8 cellular contexts compared by ENCODE assay signal in the genomic region with DNA sequence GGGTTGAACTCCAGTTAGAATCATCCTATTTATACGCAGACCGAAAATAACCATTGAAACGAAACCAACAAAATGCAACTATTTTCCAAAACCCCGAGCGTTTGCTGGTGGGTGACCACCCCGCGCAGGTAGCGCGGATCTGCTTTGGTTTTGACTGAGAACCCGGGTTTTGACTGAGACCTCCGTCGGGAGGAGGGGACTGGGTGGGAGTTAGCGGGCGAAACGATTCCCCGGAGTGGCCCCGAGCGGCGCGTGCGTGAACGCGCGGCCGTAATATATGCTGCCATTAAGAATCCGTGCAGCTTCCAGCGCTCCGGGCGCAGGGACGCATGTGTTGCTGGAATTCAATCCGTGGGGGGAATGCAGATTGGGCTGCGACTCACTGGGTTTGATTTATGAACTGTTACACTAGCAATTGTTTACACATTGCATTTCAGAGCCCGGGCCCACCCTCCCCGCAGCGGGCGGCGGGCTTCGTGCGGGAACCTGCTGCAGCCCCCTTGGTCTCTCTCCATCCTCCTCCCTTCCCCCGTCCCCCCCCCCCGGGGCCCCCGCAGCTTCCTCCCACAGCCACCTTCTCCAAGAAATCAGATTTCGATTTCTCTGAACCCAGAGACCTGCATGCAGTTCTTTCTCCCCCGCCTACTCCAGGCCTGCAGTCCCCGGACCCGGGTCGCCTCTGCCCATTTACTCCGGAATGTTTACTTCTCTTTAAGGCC. TPM values are rescaled to one million over a fixed set of nuclear protein-coding genes. Genes with fewer than 3 reads are reported as not detected.
DNase-seq lines count a peak whose midpoint lies in the region; ATAC-seq and TF ChIP-seq lines count a peak whose summit lies in the region.

No MANE protein-coding gene starts in this region.

- no peaks in the 10 kb centered on the region for H3K79me1 ChIP-seq in IMR-90 (ENCODE audit: low read depth in 1 of 2, low read length in 2 of 2)

- H3K23ac ChIP-seq in IMR-90 (ENCODE audit: low read depth, low read length): no peak overlapping the region

- BruUV-seq in IMR-90 (replicated peaks; lab: Mats Ljungman, UMichigan): no TSS peak

- H3K4me3 ChIP-seq in IMR-90 (ENCODE audit: insufficient read depth, low read depth, low read length) (peak overlapping the region; percentile 87), sigmoid colon (peak overlapping the region; percentile 27 to 54 (median 48))

- no peak overlapping the region for H2BK15ac ChIP-seq in IMR-90 (ENCODE audit: low read depth, low read length)

- H3K4ac ChIP-seq in IMR-90 (ENCODE audit: low read depth, low read length): no peak overlapping the region

- peaks cover 80% of the 10 kb centered on the region for H3K27me3 ChIP-seq in IMR-90 (ENCODE audit: control insufficient read depth, insufficient read depth, low read length)
- H3K27me3 ChIP-seq in sigmoid colon: peaks cover 62 to 94% (median 90%) of the 10 kb centered on the region in 3 donors

- H4K8ac ChIP-seq in IMR-90 (ENCODE audit: low read depth in 2 of 2, low read length in 2 of 2): no peak overlapping the region

- POLR2A ChIA-PET in IMR-90 (lab: Charles Lee; ENCODE audit: unreplicated experiment): no interaction called here

- peak overlapping the region; percentile 84 for H2AFZ ChIP-seq in IMR-90 (replicated peaks; ENCODE audit: low read length, poor library complexity)

- H3K18ac ChIP-seq in IMR-90 (ENCODE audit: low read depth, low read length): no peak overlapping the region

- ATAC-seq in IMR-90 (ENCODE audit: low read depth) (peak; percentile 68), left ventricle myocardium superior (peak; percentile 34), HG03432 (IDR thresholded peaks at IDR 0.05; ENCODE audit: unreplicated experiment) (no peak), GM21737 (IDR thresholded peaks at IDR 0.05; ENCODE audit: unreplicated experiment) (no peak)

- in situ Hi-C loops in IMR-90 (cut with MboI; ENCODE audit: low sequenced_read_pairs): loop anchor here (25.0 kb wide), 1 partner anchor 535 kb away; no protein-coding TSS in a partner anchor

- H3K27ac ChIP-seq in IMR-90 (ENCODE audit: insufficient read depth, low read length) (no peak overlapping the region), sigmoid colon (peak overlapping the region; percentile 41 to 67 (median 56))

- no peak overlapping the region for H3K14ac ChIP-seq in IMR-90 (replicated peaks; ENCODE audit: low read depth, low read length)

- no peaks in the 10 kb centered on the region; the same call in 1 of the 2 replicates for H4K20me1 ChIP-seq in IMR-90 (ENCODE audit: insufficient read depth, low read length)

- no peak overlapping the region for H2AK9ac ChIP-seq in IMR-90 (replicated peaks; ENCODE audit: low read depth, low read length, poor library complexity)

- peaks cover 94% of the 10 kb centered on the region for H3K27me3 Mint-ChIP-seq in activated T-cell treated with anti-CD3 and anti-CD28 coated beads, Interleukin-2, amount 50 U/mL, for 24 hours

- no peaks in the 10 kb centered on the region for H3K9me1 ChIP-seq in IMR-90 (ENCODE audit: insufficient read depth, low read length)

- peaks cover 8% of the 10 kb centered on the region for H3K9me3 ChIP-seq in IMR-90 (ENCODE audit: control insufficient read depth, insufficient read depth, low read length)
- H3K9me3 ChIP-seq in sigmoid colon: no peaks in the 10 kb centered on the region

- peak overlapping the region; percentile 32; the same call in 1 of the 2 replicates for H3K9ac ChIP-seq in IMR-90 (ENCODE audit: low read depth, low read length)

- peak overlapping the region; percentile 95 for H3K4me2 ChIP-seq in IMR-90 (ENCODE audit: low read depth, low read length)

- dilution Hi-C loops in IMR-90 (cut with HindIII; ENCODE audit: low sequenced_read_pairs, unreplicated experiment): no loop called here

- peaks cover 55% of the 10 kb centered on the region for H3K4me1 Mint-ChIP-seq in activated T-cell treated with anti-CD3 and anti-CD28 coated beads, Interleukin-2, amount 50 U/mL, for 24 hours (ENCODE audit: low read depth)

- TF ChIP-seq POLR2A in IMR-90 (IDR thresholded peaks at IDR 0.05; ENCODE audit: low read depth, low read length) (no peak), sigmoid colon (IDR thresholded peaks at IDR 0.05) (no peak)

- peaks cover 4% of the 10 kb centered on the region for H3K9me3 Mint-ChIP-seq in activated T-cell treated with anti-CD3 and anti-CD28 coated beads, Interleukin-2, amount 50 U/mL, for 24 hours

- TF ChIP-seq CTCF in IMR-90 (conservative IDR thresholded peaks at IDR 0.05; ENCODE audit: low read depth, low read length): no peak
- no peak for TF ChIP-seq CTCF in sigmoid colon (IDR thresholded peaks at IDR 0.05)

- no peak for TF ChIP-seq EP300 in sigmoid colon (IDR thresholded peaks at IDR 0.05)

- no peaks in the 10 kb centered on the region for H3K36me3 Mint-ChIP-seq in activated T-cell treated with anti-CD3 and anti-CD28 coated beads, Interleukin-2, amount 50 U/mL, for 24 hours (ENCODE audit: low read depth)

- H2BK120ac ChIP-seq in IMR-90 (ENCODE audit: low read depth, low read length): no peak overlapping the region

- CTCF ChIA-PET in IMR-90 (lab: Yijun Ruan, JAX): no interaction called here

- peak overlapping the region; percentile 30 for H3K27ac Mint-ChIP-seq in activated T-cell treated with anti-CD3 and anti-CD28 coated beads, Interleukin-2, amount 50 U/mL, for 24 hours

- no peaks in the 10 kb centered on the region for H3K36me3 ChIP-seq in IMR-90 (ENCODE audit: control insufficient read depth, insufficient read depth, low read length)
- H3K36me3 ChIP-seq in sigmoid colon: no peaks in the 10 kb centered on the region

- H2AK5ac ChIP-seq in IMR-90 (ENCODE audit: low read depth, low read length): no peak overlapping the region

- H4K91ac ChIP-seq in IMR-90 (ENCODE audit: insufficient read depth, low read depth, low read length): no peak overlapping the region

- no peaks in the 10 kb centered on the region; the same call in 1 of the 2 replicates for H3K4me1 ChIP-seq in IMR-90 (ENCODE audit: control insufficient read depth, insufficient read depth, low read length)
- peaks cover 0 to 42% (median 37%) of the 10 kb centered on the region in 4 donors for H3K4me1 ChIP-seq in sigmoid colon

- DNase-seq in COLO668 (lab: John Stamatoyannopoulos, UW; ENCODE audit: unreplicated experiment) (peak; percentile 68), IMR-90 (peak; percentile 9), left ventricle myocardium superior (peak; percentile 44), sigmoid colon (no peak)
- DNase-seq in activated T-cell treated with anti-CD3 and anti-CD28 coated beads, Interleukin-2, amount 50 U/mL, for 24 hours: peak; percentile 42
- DNase-seq in stimulated activated CD4-positive, alpha-beta T cell treated with anti-CD3 and anti-CD28 coated beads, Interleukin-15, amount 100 ng/mL, for 24 hours: no peak

- peak overlapping the region; percentile 79 for H3K4me3 Mint-ChIP-seq in activated T-cell treated with anti-CD3 and anti-CD28 coated beads, Interleukin-2, amount 50 U/mL, for 24 hours

- H3K56ac ChIP-seq in IMR-90 (ENCODE audit: extremely low read depth, insufficient read depth, low read length): no peak overlapping the region

- H2BK20ac ChIP-seq in IMR-90 (ENCODE audit: low read depth, low read length): no peak overlapping the region

- no peak for TF ChIP-seq RAD21 in IMR-90 (IDR thresholded peaks at IDR 0.05; ENCODE audit: low read length)

- H4K5ac ChIP-seq in IMR-90 (ENCODE audit: low read depth, low read length): no peak overlapping the region

- no peak overlapping the region for H2BK5ac ChIP-seq in IMR-90 (ENCODE audit: low read depth, low read length, poor library complexity, severe bottlenecking)

- intact Hi-C loops in IMR-90 (cut with micrococcal nuclease): loop anchor here (1.0 to 5.0 kb wide), 2 partner anchors 526 to 575 kb away; no protein-coding TSS in a partner anchor
- intact Hi-C loops in left ventricle myocardium superior (cut with micrococcal nuclease): no loop called here
- intact Hi-C loops in sigmoid colon (cut with DNase I): loop anchor here (5.0 kb wide), 1 partner anchor 90 kb away; no protein-coding TSS in a partner anchor

- WGBS in IMR-90 (ENCODE audit: extremely low coverage in 2 of 2, insufficient read length in 1 of 2), 2 experiments: 0% methylated on average over 12 of the region's 48 CpGs; no CpG with 5 or more reads in 1 of the 2 experiments
- WGBS in sigmoid colon, 2 donors: 1 to 2% methylated on average over 48 of the region's 48 CpGs

TF ChIP-seq in IMR-90, 13 proteins besides CTCF, POLR2A, EP300 and RAD21 (continues in another document):
- no peak for TF ChIP-seq MAFK (IDR thresholded peaks at IDR 0.05; ENCODE audit: low read depth, low read length)
- no peak for TF ChIP-seq RFX5 (IDR thresholded peaks at IDR 0.05; ENCODE audit: low read depth, low read length)
- no peak for TF ChIP-seq MXI1 (IDR thresholded peaks at IDR 0.05; ENCODE audit: borderline replicate concordance, low read depth, low read length)
- TF ChIP-seq, protein P1, sequence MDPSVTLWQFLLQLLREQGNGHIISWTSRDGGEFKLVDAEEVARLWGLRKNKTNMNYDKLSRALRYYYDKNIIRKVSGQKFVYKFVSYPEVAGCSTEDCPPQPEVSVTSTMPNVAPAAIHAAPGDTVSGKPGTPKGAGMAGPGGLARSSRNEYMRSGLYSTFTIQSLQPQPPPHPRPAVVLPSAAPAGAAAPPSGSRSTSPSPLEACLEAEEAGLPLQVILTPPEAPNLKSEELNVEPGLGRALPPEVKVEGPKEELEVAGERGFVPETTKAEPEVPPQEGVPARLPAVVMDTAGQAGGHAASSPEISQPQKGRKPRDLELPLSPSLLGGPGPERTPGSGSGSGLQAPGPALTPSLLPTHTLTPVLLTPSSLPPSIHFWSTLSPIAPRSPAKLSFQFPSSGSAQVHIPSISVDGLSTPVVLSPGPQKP (IDR thresholded peaks at IDR 0.05; ENCODE audit: borderline replicate concordance, low read depth, low read length): no peak
- TF ChIP-seq RCOR1 (IDR thresholded peaks at IDR 0.05; ENCODE audit: insufficient replicate concordance, low read length): no peak
- TF ChIP-seq, protein P2, sequence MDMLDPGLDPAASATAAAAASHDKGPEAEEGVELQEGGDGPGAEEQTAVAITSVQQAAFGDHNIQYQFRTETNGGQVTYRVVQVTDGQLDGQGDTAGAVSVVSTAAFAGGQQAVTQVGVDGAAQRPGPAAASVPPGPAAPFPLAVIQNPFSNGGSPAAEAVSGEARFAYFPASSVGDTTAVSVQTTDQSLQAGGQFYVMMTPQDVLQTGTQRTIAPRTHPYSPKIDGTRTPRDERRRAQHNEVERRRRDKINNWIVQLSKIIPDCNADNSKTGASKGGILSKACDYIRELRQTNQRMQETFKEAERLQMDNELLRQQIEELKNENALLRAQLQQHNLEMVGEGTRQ (IDR thresholded peaks at IDR 0.05; ENCODE audit: low read depth, low read length): no peak
- no peak for TF ChIP-seq CEBPB (IDR thresholded peaks at IDR 0.05; ENCODE audit: low read depth, low read length)
- TF ChIP-seq NFE2L2 (IDR thresholded peaks at IDR 0.05; ENCODE audit: low read depth, low read length): no peak

RNA-seq across cellular contexts. Expression of a gene that starts 9.9 kb away (rescaled TPM):
- total RNA-seq in IMR-90 (2012; rRNA removed) (0.28 TPM in 1 of 2 replicates, not detected in the other), left ventricle myocardium superior (13.7 TPM), sigmoid colon (10 to 100 TPM in 1 of 4 donors, 1 to 10 TPM in 3; 6.0 to 10.7 (median 7.5) TPM)
- polyA plus RNA-seq in IMR-90 (2012; rRNA removed) (not detected in 2 replicates), sigmoid colon (1 to 10 TPM; 1.4 to 5.0 (median 4.2) TPM)
- not detected in 2 replicates for polyA plus RNA-seq in IMR-90 (2012; cell fraction: cytosol; rRNA removed)
- polyA plus RNA-seq in IMR-90 (2012; cell fraction: nucleus; rRNA removed; ENCODE audit: low replicate concordance): not detected in 2 replicates

Comparison
In these comparisons a context has a peak if more than half of its experiments do, and no peak if none do; other contexts are left out.
1. DNase-seq: peak in COLO668 (single experiment), IMR-90 (single experiment), activated T-cell treated with anti-CD3 and anti-CD28 coated beads, Interleukin-2, amount 50 U/mL, for 24 hours (single experiment) and left ventricle myocardium superior (single experiment); none in sigmoid colon (single experiment) and stimulated activated CD4-positive, alpha-beta T cell treated with anti-CD3 and anti-CD28 coated beads, Interleukin-15, amount 100 ng/mL, for 24 hours (single experiment).
2. ATAC-seq: peak in IMR-90 (single experiment) and left ventricle myocardium superior (single experiment); none in HG03432 (single experiment) and GM21737 (single experiment).